Comparison of ENCODE assay signal across 14 cellular contexts in genomic region chr7:27634892-27635538, GRCh38. TPM values are rescaled to one million over a fixed set of nuclear protein-coding genes. Genes with fewer than 3 reads are reported as not detected.
DNase-seq lines count a peak whose midpoint lies in the region; ATAC-seq lines count a peak whose summit lies in the region.
"Had no signal": no experiment of that assay in that cellular context is flagged by ENCODE, and none has a peak within 500 bp of the region (broad histone marks: within the 10 kb centered on the region; RNA-seq: fewer than 3 reads in every experiment).

No MANE protein-coding gene starts in this region.

- peak; percentile 41 for DNase-seq in NCI-H748 (lab: John Stamatoyannopoulos, UW; ENCODE audit: unreplicated experiment)
- DNase-seq in NCI-H748 treated with DMSO at 0.1 percent for 48 hours (lab: John Stamatoyannopoulos, UW): no peak
- DNase-seq in COR-L47 (lab: John Stamatoyannopoulos, UW): peak; percentile 79
- DNase-seq in NCI-H774 (lab: John Stamatoyannopoulos, UW): peak; percentile 24
- DNase-seq in left lobe of liver (ENCODE audit: low spot score): no peak
- DNase-seq in NCI-H1694 (lab: John Stamatoyannopoulos, UW): no peak
- DNase-seq in KBM-7: no peak
- DNase-seq: CD8-positive, alpha-beta T cell; HFFc6; NCI-H2081 treated with DMSO at 0.1 percent for 48 hours; NCI-H226; NCI-H524 treated with DMSO at 0.1 percent for 48 hours had no signal

- in situ Hi-C loops in KBM-7 (cut with MboI; ENCODE audit: low pct_unique_long_range_greater_than_20kb, low sequenced_read_pairs): no loop called here

- ATAC-seq in left lobe of liver: peak; percentile 25
- no peak for ATAC-seq in GM21447 (IDR thresholded peaks at IDR 0.05; ENCODE audit: unreplicated experiment)
- ATAC-seq: CD8-positive, alpha-beta T cell; Right ventricle myocardium inferior had no signal

RNA-seq across cellular contexts. Expression of gene HIBADH, which starts 27.7 kb away (rescaled TPM):
- total RNA-seq in left lobe of liver: 79.8 TPM

Comparison
In these comparisons a context has a peak if more than half of its experiments do, and no peak if none do; other contexts are left out.
1. DNase-seq: peak in NCI-H748 (single experiment), COR-L47 (single experiment) and NCI-H774 (single experiment); none in NCI-H748 treated with DMSO at 0.1 percent for 48 hours (single experiment), left lobe of liver (single experiment), NCI-H1694 (single experiment) and KBM-7 (single experiment).